Comparison of ENCODE assay signal across 7 cellular contexts in genomic region chr5:76310208-76310607, GRCh38.
"Had no signal": no experiment of that assay in that cellular context is flagged by ENCODE, and none has a peak within 500 bp of the region (broad histone marks: within the 10 kb centered on the region; RNA-seq: fewer than 3 reads in every experiment).

No MANE protein-coding gene starts in this region.

- H3K36me3 Mint-ChIP-seq: IgD-negative memory B cell had no signal

- H3K4me1 Mint-ChIP-seq: GM23338, H9, IgD-negative memory B cell had no signal

- H3K27ac ChIP-seq: HL-60 had no signal

- ATAC-seq: GM23338, HepG2 had no signal

- DNase-seq: H9, HCEC 1CT, HFFc6 had no signal

- H3K4me3 ChIP-seq: GM23338 had no signal

- H3K9me3 Mint-ChIP-seq: GM23338, H9 had no signal

- H3K4me3 Mint-ChIP-seq: GM23338, H9, HFFc6, IgD-negative memory B cell had no signal

- H3K27ac Mint-ChIP-seq: GM23338, H9, HFFc6, IgD-negative memory B cell had no signal
